13 cellular contexts compared by ENCODE assay signal in genomic region chr6:104095661-104096416, GRCh38.
"Had no signal": no experiment of that assay in that cellular context is flagged by ENCODE, and none has a peak within 500 bp of the region (broad histone marks: within the 10 kb centered on the region; RNA-seq: fewer than 3 reads in every experiment).

No MANE protein-coding gene starts in this region.

- H3K4me1 ChIP-seq: gastroesophageal sphincter, upper lobe of left lung had no signal

- H3K4me3 ChIP-seq: gastroesophageal sphincter, hepatocyte, ovary, upper lobe of left lung had no signal

- ATAC-seq: activated T-cell treated with anti-CD3 and anti-CD28 coated beads, Interleukin-2, amount 50 U/mL, for 72 hours; gastroesophageal sphincter had no signal

- H3K9me3 ChIP-seq: gastroesophageal sphincter, ovary, upper lobe of left lung had no signal

- H2AFZ ChIP-seq: hepatocyte had no signal

- H3K27me3 ChIP-seq: gastroesophageal sphincter, hepatocyte, ovary, upper lobe of left lung had no signal

- H3K4me2 ChIP-seq: hepatocyte had no signal

- H3K36me3 ChIP-seq: gastroesophageal sphincter, ovary, upper lobe of left lung had no signal

- H3K27ac ChIP-seq: gastroesophageal sphincter, hepatocyte, ovary, upper lobe of left lung had no signal

- H3K79me2 ChIP-seq: hepatocyte had no signal

- DNase-seq: activated CD4-positive, alpha-beta T cell treated with anti-CD3 and anti-CD28 coated beads for 1 hour; activated CD4-positive, alpha-beta T cell treated with anti-CD3 and anti-CD28 coated beads, Interleukin-2, amount 50 U/mL, for 48 hours; activated naive CD8-positive, alpha-beta T cell treated with anti-CD3 and anti-CD28 coated beads, Interleukin-2, amount 10 ng/mL, durations not matched to agents 7 days and 5 days; activated T-cell treated with anti-CD3 and anti-CD28 coated beads, Interleukin-2, amount 50 U/mL, for 72 hours; anterior cingulate cortex; dermis blood vessel endothelial cell; kidney; ovary; stimulated activated CD4-positive, alpha-beta T cell treated with anti-CD3 and anti-CD28 coated beads, Interleukin-2, amount 100 ng/mL, for 48 hours; stimulated activated naive CD4-positive, alpha-beta T cell treated with Interleukin-2 at 50 U/mL for 16 hours; upper lobe of left lung had no signal
